ENCODE assay signal across 2 cellular contexts in the genomic region with DNA sequence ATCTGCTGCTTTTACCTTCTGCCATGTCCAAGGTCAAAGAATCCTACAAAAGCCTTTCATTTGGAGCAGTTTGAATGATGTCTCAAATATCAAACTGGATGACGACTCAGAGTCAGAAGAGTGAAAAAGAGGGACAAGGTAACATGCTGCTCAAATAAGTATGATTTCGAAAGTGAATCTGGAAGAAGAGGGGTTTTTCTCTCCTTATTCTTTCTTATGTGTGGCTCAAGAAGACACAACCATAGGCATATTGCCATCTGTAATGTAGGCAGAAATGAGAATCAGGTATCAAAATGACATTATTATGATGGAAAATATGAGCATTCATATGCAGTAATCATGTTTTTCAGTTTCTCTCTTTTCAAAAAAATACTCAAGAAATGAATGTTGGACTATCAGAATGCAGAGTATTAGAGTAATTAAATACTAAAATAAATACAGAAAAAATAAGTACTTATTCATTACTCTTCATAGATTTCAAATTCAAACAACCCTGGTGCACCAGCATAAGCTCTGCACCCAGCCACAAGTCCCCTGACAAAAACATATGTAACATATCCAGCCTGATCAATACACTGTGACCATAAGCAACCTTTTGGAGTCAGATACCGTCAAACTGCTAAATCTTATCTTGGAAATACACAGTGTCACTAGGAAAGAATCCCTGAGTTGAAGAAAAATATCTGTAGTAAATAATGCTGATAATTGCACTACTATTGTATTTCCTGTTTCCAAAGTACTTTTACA.
TF ChIP-seq lines count a peak whose summit lies in the region.

No MANE protein-coding gene starts in this region.

TF ChIP-seq in SK-N-SH, 30 proteins besides CTCF, POLR2A, EP300 and RAD21 (continued from another document):
- TF ChIP-seq, protein P1, sequence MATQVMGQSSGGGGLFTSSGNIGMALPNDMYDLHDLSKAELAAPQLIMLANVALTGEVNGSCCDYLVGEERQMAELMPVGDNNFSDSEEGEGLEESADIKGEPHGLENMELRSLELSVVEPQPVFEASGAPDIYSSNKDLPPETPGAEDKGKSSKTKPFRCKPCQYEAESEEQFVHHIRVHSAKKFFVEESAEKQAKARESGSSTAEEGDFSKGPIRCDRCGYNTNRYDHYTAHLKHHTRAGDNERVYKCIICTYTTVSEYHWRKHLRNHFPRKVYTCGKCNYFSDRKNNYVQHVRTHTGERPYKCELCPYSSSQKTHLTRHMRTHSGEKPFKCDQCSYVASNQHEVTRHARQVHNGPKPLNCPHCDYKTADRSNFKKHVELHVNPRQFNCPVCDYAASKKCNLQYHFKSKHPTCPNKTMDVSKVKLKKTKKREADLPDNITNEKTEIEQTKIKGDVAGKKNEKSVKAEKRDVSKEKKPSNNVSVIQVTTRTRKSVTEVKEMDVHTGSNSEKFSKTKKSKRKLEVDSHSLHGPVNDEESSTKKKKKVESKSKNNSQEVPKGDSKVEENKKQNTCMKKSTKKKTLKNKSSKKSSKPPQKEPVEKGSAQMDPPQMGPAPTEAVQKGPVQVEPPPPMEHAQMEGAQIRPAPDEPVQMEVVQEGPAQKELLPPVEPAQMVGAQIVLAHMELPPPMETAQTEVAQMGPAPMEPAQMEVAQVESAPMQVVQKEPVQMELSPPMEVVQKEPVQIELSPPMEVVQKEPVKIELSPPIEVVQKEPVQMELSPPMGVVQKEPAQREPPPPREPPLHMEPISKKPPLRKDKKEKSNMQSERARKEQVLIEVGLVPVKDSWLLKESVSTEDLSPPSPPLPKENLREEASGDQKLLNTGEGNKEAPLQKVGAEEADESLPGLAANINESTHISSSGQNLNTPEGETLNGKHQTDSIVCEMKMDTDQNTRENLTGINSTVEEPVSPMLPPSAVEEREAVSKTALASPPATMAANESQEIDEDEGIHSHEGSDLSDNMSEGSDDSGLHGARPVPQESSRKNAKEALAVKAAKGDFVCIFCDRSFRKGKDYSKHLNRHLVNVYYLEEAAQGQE (IDR thresholded peaks at IDR 0.05; ENCODE audit: low read depth, low read length) = no peak
- no peak for TF ChIP-seq SMC3 (IDR thresholded peaks at IDR 0.05; ENCODE audit: low read depth, low read length)
- no peak for TF ChIP-seq TAF1 (IDR thresholded peaks at IDR 0.05; ENCODE audit: borderline replicate concordance, low read depth, low read length)
- TF ChIP-seq ELF1 (IDR thresholded peaks at IDR 0.05) = no peak

TF ChIP-seq in SK-N-SH treated with all-trans-retinoic acid at 6 μM for 48 hours, 23 proteins besides CTCF, POLR2A, EP300 and RAD21:
- TF ChIP-seq, protein P2, sequence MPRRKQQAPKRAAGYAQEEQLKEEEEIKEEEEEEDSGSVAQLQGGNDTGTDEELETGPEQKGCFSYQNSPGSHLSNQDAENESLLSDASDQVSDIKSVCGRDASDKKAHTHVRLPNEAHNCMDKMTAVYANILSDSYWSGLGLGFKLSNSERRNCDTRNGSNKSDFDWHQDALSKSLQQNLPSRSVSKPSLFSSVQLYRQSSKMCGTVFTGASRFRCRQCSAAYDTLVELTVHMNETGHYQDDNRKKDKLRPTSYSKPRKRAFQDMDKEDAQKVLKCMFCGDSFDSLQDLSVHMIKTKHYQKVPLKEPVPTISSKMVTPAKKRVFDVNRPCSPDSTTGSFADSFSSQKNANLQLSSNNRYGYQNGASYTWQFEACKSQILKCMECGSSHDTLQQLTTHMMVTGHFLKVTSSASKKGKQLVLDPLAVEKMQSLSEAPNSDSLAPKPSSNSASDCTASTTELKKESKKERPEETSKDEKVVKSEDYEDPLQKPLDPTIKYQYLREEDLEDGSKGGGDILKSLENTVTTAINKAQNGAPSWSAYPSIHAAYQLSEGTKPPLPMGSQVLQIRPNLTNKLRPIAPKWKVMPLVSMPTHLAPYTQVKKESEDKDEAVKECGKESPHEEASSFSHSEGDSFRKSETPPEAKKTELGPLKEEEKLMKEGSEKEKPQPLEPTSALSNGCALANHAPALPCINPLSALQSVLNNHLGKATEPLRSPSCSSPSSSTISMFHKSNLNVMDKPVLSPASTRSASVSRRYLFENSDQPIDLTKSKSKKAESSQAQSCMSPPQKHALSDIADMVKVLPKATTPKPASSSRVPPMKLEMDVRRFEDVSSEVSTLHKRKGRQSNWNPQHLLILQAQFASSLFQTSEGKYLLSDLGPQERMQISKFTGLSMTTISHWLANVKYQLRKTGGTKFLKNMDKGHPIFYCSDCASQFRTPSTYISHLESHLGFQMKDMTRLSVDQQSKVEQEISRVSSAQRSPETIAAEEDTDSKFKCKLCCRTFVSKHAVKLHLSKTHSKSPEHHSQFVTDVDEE (CRISPR knock-in tag; IDR thresholded peaks at IDR 0.05) = no peak
- TF ChIP-seq ZNF565 (CRISPR knock-in tag; conservative IDR thresholded peaks at IDR 0.05; ENCODE audit: low read depth) (no peak), ZNF70 (CRISPR knock-in tag; IDR thresholded peaks at IDR 0.05) (no peak), TCF4 (CRISPR knock-in tag; IDR thresholded peaks at IDR 0.05; ENCODE audit: borderline replicate concordance) (no peak), BACH2 (CRISPR knock-in tag; IDR thresholded peaks at IDR 0.05; ENCODE audit: borderline replicate concordance) (no peak), RARB (CRISPR knock-in tag; IDR thresholded peaks at IDR 0.05) (no peak), PPARA (CRISPR knock-in tag; IDR thresholded peaks at IDR 0.05; ENCODE audit: borderline replicate concordance) (no peak), OSR1 (CRISPR knock-in tag; IDR thresholded peaks at IDR 0.05) (no peak), ZNF8 (CRISPR knock-in tag; IDR thresholded peaks at IDR 0.05) (no peak), ISL1 (CRISPR knock-in tag; IDR thresholded peaks at IDR 0.05) (no peak), ZFP30 (CRISPR knock-in tag; IDR thresholded peaks at IDR 0.05) (no peak), CSDC2 (CRISPR knock-in tag; IDR thresholded peaks at IDR 0.05) (no peak), ZC3H10 (CRISPR knock-in tag; IDR thresholded peaks at IDR 0.05) (no peak), TOX (CRISPR knock-in tag; IDR thresholded peaks at IDR 0.05; ENCODE audit: borderline replicate concordance) (no peak)
- TF ChIP-seq, protein P3, sequence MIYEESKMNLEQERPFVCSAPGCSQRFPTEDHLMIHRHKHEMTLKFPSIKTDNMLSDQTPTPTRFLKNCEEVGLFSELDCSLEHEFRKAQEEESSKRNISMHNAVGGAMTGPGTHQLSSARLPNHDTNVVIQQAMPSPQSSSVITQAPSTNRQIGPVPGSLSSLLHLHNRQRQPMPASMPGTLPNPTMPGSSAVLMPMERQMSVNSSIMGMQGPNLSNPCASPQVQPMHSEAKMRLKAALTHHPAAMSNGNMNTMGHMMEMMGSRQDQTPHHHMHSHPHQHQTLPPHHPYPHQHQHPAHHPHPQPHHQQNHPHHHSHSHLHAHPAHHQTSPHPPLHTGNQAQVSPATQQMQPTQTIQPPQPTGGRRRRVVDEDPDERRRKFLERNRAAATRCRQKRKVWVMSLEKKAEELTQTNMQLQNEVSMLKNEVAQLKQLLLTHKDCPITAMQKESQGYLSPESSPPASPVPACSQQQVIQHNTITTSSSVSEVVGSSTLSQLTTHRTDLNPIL (CRISPR knock-in tag; IDR thresholded peaks at IDR 0.05; ENCODE audit: low read depth) = no peak
- TF ChIP-seq, protein P4, sequence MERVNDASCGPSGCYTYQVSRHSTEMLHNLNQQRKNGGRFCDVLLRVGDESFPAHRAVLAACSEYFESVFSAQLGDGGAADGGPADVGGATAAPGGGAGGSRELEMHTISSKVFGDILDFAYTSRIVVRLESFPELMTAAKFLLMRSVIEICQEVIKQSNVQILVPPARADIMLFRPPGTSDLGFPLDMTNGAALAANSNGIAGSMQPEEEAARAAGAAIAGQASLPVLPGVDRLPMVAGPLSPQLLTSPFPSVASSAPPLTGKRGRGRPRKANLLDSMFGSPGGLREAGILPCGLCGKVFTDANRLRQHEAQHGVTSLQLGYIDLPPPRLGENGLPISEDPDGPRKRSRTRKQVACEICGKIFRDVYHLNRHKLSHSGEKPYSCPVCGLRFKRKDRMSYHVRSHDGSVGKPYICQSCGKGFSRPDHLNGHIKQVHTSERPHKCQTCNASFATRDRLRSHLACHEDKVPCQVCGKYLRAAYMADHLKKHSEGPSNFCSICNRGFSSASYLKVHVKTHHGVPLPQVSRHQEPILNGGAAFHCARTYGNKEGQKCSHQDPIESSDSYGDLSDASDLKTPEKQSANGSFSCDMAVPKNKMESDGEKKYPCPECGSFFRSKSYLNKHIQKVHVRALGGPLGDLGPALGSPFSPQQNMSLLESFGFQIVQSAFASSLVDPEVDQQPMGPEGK (CRISPR knock-in tag; IDR thresholded peaks at IDR 0.05; ENCODE audit: borderline replicate concordance) = no peak
TF ChIP-seq in SK-N-SH treated with all-trans-retinoic acid at 6 μM for 48 hours: peak in this region for 0.
